Comparison of ENCODE assay signal across 1 cellular context in the genomic region with DNA sequence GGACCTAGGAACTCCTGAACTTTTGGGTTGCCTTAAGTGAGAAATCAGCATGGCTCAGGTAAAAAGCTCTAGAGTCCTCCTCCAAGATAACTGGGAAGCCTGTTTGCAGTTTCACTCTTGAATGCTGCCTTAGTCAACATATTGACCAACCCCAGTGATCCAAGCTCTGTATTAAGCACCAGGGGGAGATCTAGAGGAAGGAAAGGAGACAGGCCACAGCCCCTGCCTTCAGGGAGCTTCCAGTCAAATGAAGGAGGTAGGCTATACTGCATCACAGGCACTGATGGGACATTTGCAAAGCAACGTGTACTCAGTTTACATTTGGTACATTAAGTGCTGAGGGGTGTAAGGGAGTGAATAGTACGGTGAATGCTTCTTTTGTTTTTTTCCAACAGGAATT.
TF ChIP-seq lines count a peak whose summit lies in the region.

No MANE protein-coding gene starts in this region.

TF ChIP-seq in WTC11, 78 proteins besides CTCF, POLR2A, EP300 and RAD21 (continued from another document):
- TF ChIP-seq, protein P1, sequence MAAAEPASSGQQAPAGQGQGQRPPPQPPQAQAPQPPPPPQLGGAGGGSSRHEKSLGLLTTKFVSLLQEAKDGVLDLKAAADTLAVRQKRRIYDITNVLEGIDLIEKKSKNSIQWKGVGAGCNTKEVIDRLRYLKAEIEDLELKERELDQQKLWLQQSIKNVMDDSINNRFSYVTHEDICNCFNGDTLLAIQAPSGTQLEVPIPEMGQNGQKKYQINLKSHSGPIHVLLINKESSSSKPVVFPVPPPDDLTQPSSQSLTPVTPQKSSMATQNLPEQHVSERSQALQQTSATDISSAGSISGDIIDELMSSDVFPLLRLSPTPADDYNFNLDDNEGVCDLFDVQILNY (CRISPR knock-in tag; IDR thresholded peaks at IDR 0.05), result no peak
- TF ChIP-seq STAT6 (CRISPR knock-in tag; conservative IDR thresholded peaks at IDR 0.05; ENCODE audit: low read depth), result no peak
- no peak for TF ChIP-seq ATF6 (CRISPR knock-in tag; IDR thresholded peaks at IDR 0.05)
- TF ChIP-seq, protein P2, sequence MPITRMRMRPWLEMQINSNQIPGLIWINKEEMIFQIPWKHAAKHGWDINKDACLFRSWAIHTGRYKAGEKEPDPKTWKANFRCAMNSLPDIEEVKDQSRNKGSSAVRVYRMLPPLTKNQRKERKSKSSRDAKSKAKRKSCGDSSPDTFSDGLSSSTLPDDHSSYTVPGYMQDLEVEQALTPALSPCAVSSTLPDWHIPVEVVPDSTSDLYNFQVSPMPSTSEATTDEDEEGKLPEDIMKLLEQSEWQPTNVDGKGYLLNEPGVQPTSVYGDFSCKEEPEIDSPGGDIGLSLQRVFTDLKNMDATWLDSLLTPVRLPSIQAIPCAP (CRISPR knock-in tag; IDR thresholded peaks at IDR 0.05), result no peak
